12 cellular contexts compared by ENCODE assay signal in genomic region chr3:82087958-82088357, GRCh38.
DNase-seq lines count a peak whose midpoint lies in the region; ATAC-seq and TF ChIP-seq lines count a peak whose summit lies in the region.
"Had no signal": no experiment of that assay in that cellular context is flagged by ENCODE, and none has a peak within 500 bp of the region (broad histone marks: within the 10 kb centered on the region; RNA-seq: fewer than 3 reads in every experiment).

No MANE protein-coding gene starts in this region.

- no peak overlapping the region for H2AFZ ChIP-seq in Karpas-422 (ENCODE audit: low read length)

- in situ Hi-C loops in HAP-1 (cut with MboI; ENCODE audit: low sequenced_read_pairs): no loop called here

- H3K36me3 ChIP-seq in MG63 (no peaks in the 10 kb centered on the region), Karpas-422 (ENCODE audit: insufficient read depth, low read length) (no peaks in the 10 kb centered on the region), HAP-1 (replicated peaks) (no peaks in the 10 kb centered on the region)
- H3K36me3 ChIP-seq: prostate gland had no signal

- H3K4me2 ChIP-seq in Karpas-422 (ENCODE audit: low read depth, low read length, poor library complexity, severe bottlenecking): no peak overlapping the region

- no peak overlapping the region for H3K9ac ChIP-seq in Karpas-422 (ENCODE audit: low read length)

- H3K9me3 ChIP-seq in MG63: no peaks in the 10 kb centered on the region
- no peaks in the 10 kb centered on the region for H3K9me3 ChIP-seq in Karpas-422 (ENCODE audit: low read length)
- no peaks in the 10 kb centered on the region for H3K9me3 ChIP-seq in HAP-1
- H3K9me3 ChIP-seq: prostate gland had no signal

- no peaks in the 10 kb centered on the region for H4K20me1 ChIP-seq in Karpas-422 (ENCODE audit: insufficient read depth, low read depth, low read length)

- H3K79me2 ChIP-seq in Karpas-422 (ENCODE audit: low read length): no peaks in the 10 kb centered on the region

- ATAC-seq in HG03354 (IDR thresholded peaks at IDR 0.05; ENCODE audit: poor library complexity, severe bottlenecking, unreplicated experiment): no peak

- H3K27me3 ChIP-seq in MG63 (no peaks in the 10 kb centered on the region), Karpas-422 (ENCODE audit: low read length) (no peaks in the 10 kb centered on the region), HAP-1 (ENCODE audit: low read depth) (no peaks in the 10 kb centered on the region)

- H3K27ac ChIP-seq in Karpas-422 (ENCODE audit: low read length): no peak overlapping the region
- H3K27ac ChIP-seq: prostate gland, VCaP had no signal

- no peaks in the 10 kb centered on the region for H3K9me2 ChIP-seq in Karpas-422 (replicated peaks; ENCODE audit: insufficient read depth, low read length)

- H3K4me3 ChIP-seq in AG10803 (ENCODE audit: low read length) (no peak overlapping the region), MG63 (no peak overlapping the region), choroid plexus epithelial cell (ENCODE audit: low read depth, low read length) (no peak overlapping the region), Karpas-422 (ENCODE audit: low read length) (no peak overlapping the region), HAP-1 (no peak overlapping the region)
- H3K4me3 ChIP-seq: prostate gland had no signal

- H3K4me1 ChIP-seq in Karpas-422 (ENCODE audit: low read length) (no peaks in the 10 kb centered on the region), HAP-1 (peaks cover 21% of the 10 kb centered on the region)
- H3K4me1 ChIP-seq: prostate gland had no signal

- TF ChIP-seq CTCF in AG10803 (conservative IDR thresholded peaks at IDR 0.05; ENCODE audit: low read length) (no peak), choroid plexus epithelial cell (conservative IDR thresholded peaks at IDR 0.05; ENCODE audit: low read depth, low read length) (no peak)

- DNase-seq in AG10803 (ENCODE audit: low read depth) (peak; percentile 87), MG63 (peak; percentile 0), choroid plexus epithelial cell (ENCODE audit: low read depth) (peak; percentile 90), lung microvascular endothelial cell (ENCODE audit: low read depth in 2 of 2) (peak; percentile 44 to 91), Karpas-422 (no peak), HAP-1 (ENCODE audit: low spot score in 2 of 2) (no peak)
- DNase-seq in activated naive CD4-positive, alpha-beta T cell (lab: John Stamatoyannopoulos, UW): no peak
- DNase-seq: activated T-cell treated with anti-CD3 and anti-CD28 coated beads, Interleukin-2, amount 50 U/mL, for 24 hours; C1 segment of cervical spinal cord had no signal

Comparison
In these comparisons a context has a peak if more than half of its experiments do, and no peak if none do; other contexts are left out.
1. DNase-seq: peak in AG10803 (single experiment), MG63 (single experiment), choroid plexus epithelial cell (single experiment) and lung microvascular endothelial cell (2 of 2); none in Karpas-422 (single experiment), activated naive CD4-positive, alpha-beta T cell (0 of 4) and HAP-1 (0 of 2).